ENCODE assay signal across 31 cellular contexts in genomic region chr6:105567140-105567539, GRCh38.
"Had no signal": no experiment of that assay in that cellular context is flagged by ENCODE, and none has a peak within 500 bp of the region (broad histone marks: within the 10 kb centered on the region; RNA-seq: fewer than 3 reads in every experiment).

No MANE protein-coding gene starts in this region.

- H3K4me3 ChIP-seq: ascending aorta, breast epithelium, cardiac muscle cell, coronary artery, esophagus muscularis mucosa, gastroesophageal sphincter had no signal

- H3K9me3 Mint-ChIP-seq: effector memory CD8-positive, alpha-beta T cell had no signal

- DNase-seq: activated CD4-positive, alpha-beta memory T cell treated with anti-CD3 and anti-CD28 coated beads for 36 hours; activated CD4-positive, alpha-beta T cell treated with anti-CD3 and anti-CD28 coated beads for 36 hours; activated CD4-positive, alpha-beta T cell treated with anti-CD3 and anti-CD28 coated beads, Interleukin-2, amount 10 ng/mL, durations not matched to agents 24 days and 14 days; activated CD4-positive, CD25-positive, alpha-beta regulatory T cell; activated CD4-positive, CD25-positive, alpha-beta regulatory T cell treated with anti-CD3 and anti-CD28 coated beads, Interleukin-2, amount 50 U/mL, for 72 hours; activated CD8-positive, alpha-beta memory T cell treated with anti-CD3 and anti-CD28 coated beads, Interleukin-2, amount 10 ng/mL, durations not matched to agents 7 days and 5 days; activated CD8-positive, alpha-beta memory T cell treated with anti-CD3 and anti-CD28 coated beads, Interleukin-2, amount 50 U/mL, for 4 hours; activated CD8-positive, alpha-beta T cell treated with anti-CD3 and anti-CD28 coated beads, Interleukin-2, amount 10 ng/mL, durations not matched to agents 7 days and 5 days; activated gamma-delta T cell; activated naive CD4-positive, alpha-beta T cell; activated naive CD4-positive, alpha-beta T cell treated with anti-CD3 and anti-CD28 coated beads, Interleukin-2, amount 10 ng/mL, durations not matched to agents 7 days and 5 days; activated naive CD8-positive, alpha-beta T cell treated with anti-CD3 and anti-CD28 coated beads, Interleukin-2, amount 10 ng/mL, durations not matched to agents 7 days and 5 days; activated T-cell treated with anti-CD3 and anti-CD28 coated beads, Interleukin-2, amount 50 U/mL, for 1 hour; activated T-cell treated with anti-CD3 and anti-CD28 coated beads, Interleukin-2, amount 50 U/mL, for 48 hours; central memory CD4-positive, alpha-beta T cell; cerebellar nuclear complex; effector CD4-positive, alpha-beta T cell; effector memory CD8-positive, alpha-beta T cell; erythroblast; foreskin keratinocyte; T-helper 2 cell had no signal

- H3K36me3 Mint-ChIP-seq: activated CD4-positive, alpha-beta memory T cell treated with anti-CD3 and anti-CD28 coated beads for 36 hours; activated naive CD4-positive, alpha-beta T cell treated with anti-CD3 and anti-CD28 coated beads, Interleukin-2, amount 10 ng/mL, durations not matched to agents 7 days and 5 days; activated naive CD4-positive, alpha-beta T cell treated with anti-CD3 and anti-CD28 coated beads, Interleukin-2, amount 50 U/mL, for 72 hours; activated naive CD8-positive, alpha-beta T cell treated with anti-CD3 and anti-CD28 coated beads, Interleukin-2, amount 10 ng/mL, durations not matched to agents 7 days and 5 days; brain had no signal

- H3K27ac Mint-ChIP-seq: activated CD4-positive, alpha-beta memory T cell treated with anti-CD3 and anti-CD28 coated beads for 36 hours; activated CD4-positive, alpha-beta T cell treated with anti-CD3 and anti-CD28 coated beads for 36 hours; activated CD4-positive, alpha-beta T cell treated with anti-CD3 and anti-CD28 coated beads, Interleukin-2, amount 10 ng/mL, durations not matched to agents 24 days and 14 days; activated CD8-positive, alpha-beta memory T cell treated with anti-CD3 and anti-CD28 coated beads, Interleukin-2, amount 10 ng/mL, durations not matched to agents 7 days and 5 days; activated CD8-positive, alpha-beta T cell treated with anti-CD3 and anti-CD28 coated beads, Interleukin-2, amount 10 ng/mL, durations not matched to agents 7 days and 5 days; activated naive CD4-positive, alpha-beta T cell treated with anti-CD3 and anti-CD28 coated beads, Interleukin-2, amount 10 ng/mL, durations not matched to agents 7 days and 5 days; activated naive CD8-positive, alpha-beta T cell treated with anti-CD3 and anti-CD28 coated beads, Interleukin-2, amount 10 ng/mL, durations not matched to agents 7 days and 5 days; activated T-helper 1 cell treated with anti-CD3 and anti-CD28 coated beads, Interleukin-12 subunit alpha, Interleukin-12 subunit beta, Interleukin-2, Interleukin-4 antibody, amounts not matched to agents 30 ng/mL and 10 ng/mL and 1 ng/mL, durations not matched to agents 14 hours and 24 hours and 36 hours; brain; dendritic cell treated with granulocyte-macrophage colony-stimulating factor and Interleukin-4, amounts not matched to agents 40 ng/mL and 50 ng/mL, for 4 days; effector memory CD8-positive, alpha-beta T cell had no signal

- H3K4me1 Mint-ChIP-seq: activated naive CD4-positive, alpha-beta T cell treated with anti-CD3 and anti-CD28 coated beads, Interleukin-2, amount 10 ng/mL, durations not matched to agents 7 days and 5 days; activated naive CD8-positive, alpha-beta T cell treated with anti-CD3 and anti-CD28 coated beads, Interleukin-2, amount 10 ng/mL, durations not matched to agents 7 days and 5 days; brain had no signal

- H3K27me3 ChIP-seq: ascending aorta, breast epithelium, cardiac muscle cell, esophagus muscularis mucosa, foreskin keratinocyte, gastroesophageal sphincter had no signal

- H3K36me3 ChIP-seq: ascending aorta, breast epithelium, cardiac muscle cell, esophagus muscularis mucosa, gastroesophageal sphincter had no signal

- H3K9me3 ChIP-seq: ascending aorta had no signal

- H3K27me3 Mint-ChIP-seq: effector memory CD8-positive, alpha-beta T cell had no signal

- H3K4me1 ChIP-seq: ascending aorta, breast epithelium, esophagus muscularis mucosa, foreskin keratinocyte, gastroesophageal sphincter had no signal

- ATAC-seq: activated CD4-positive, alpha-beta T cell treated with anti-CD3 and anti-CD28 coated beads for 36 hours; activated CD8-positive, alpha-beta memory T cell treated with anti-CD3 and anti-CD28 coated beads, Interleukin-2, amount 10 ng/mL, durations not matched to agents 7 days and 5 days; activated CD8-positive, alpha-beta T cell treated with anti-CD3 and anti-CD28 coated beads, Interleukin-2, amount 10 ng/mL, durations not matched to agents 7 days and 5 days; effector memory CD8-positive, alpha-beta T cell; foreskin keratinocyte; gastroesophageal sphincter had no signal

- H3K27ac ChIP-seq: ascending aorta, breast epithelium, cardiac muscle cell, coronary artery, esophagus muscularis mucosa, foreskin keratinocyte, gastroesophageal sphincter had no signal

- H3K4me3 Mint-ChIP-seq: activated CD4-positive, alpha-beta memory T cell treated with anti-CD3 and anti-CD28 coated beads for 36 hours; activated CD4-positive, alpha-beta T cell treated with anti-CD3 and anti-CD28 coated beads for 36 hours; activated CD4-positive, alpha-beta T cell treated with anti-CD3 and anti-CD28 coated beads, Interleukin-2, amount 10 ng/mL, durations not matched to agents 24 days and 14 days; activated CD8-positive, alpha-beta memory T cell treated with anti-CD3 and anti-CD28 coated beads, Interleukin-2, amount 10 ng/mL, durations not matched to agents 7 days and 5 days; activated CD8-positive, alpha-beta T cell treated with anti-CD3 and anti-CD28 coated beads, Interleukin-2, amount 10 ng/mL, durations not matched to agents 7 days and 5 days; activated naive CD4-positive, alpha-beta T cell treated with anti-CD3 and anti-CD28 coated beads, Interleukin-2, amount 10 ng/mL, durations not matched to agents 7 days and 5 days; activated naive CD8-positive, alpha-beta T cell treated with anti-CD3 and anti-CD28 coated beads, Interleukin-2, amount 10 ng/mL, durations not matched to agents 7 days and 5 days; activated T-helper 1 cell treated with anti-CD3 and anti-CD28 coated beads, Interleukin-12 subunit alpha, Interleukin-12 subunit beta, Interleukin-2, Interleukin-4 antibody, amounts not matched to agents 30 ng/mL and 10 ng/mL and 1 ng/mL, durations not matched to agents 14 hours and 24 hours and 36 hours; brain; dendritic cell treated with granulocyte-macrophage colony-stimulating factor and Interleukin-4, amounts not matched to agents 40 ng/mL and 50 ng/mL, for 4 days; effector memory CD8-positive, alpha-beta T cell had no signal
